In genomic region chr11:8382436-8383053, GRCh38 we compare ENCODE assay signal across 14 cellular contexts.
DNase-seq lines count a peak whose midpoint lies in the region; ATAC-seq and TF ChIP-seq lines count a peak whose summit lies in the region.
"Had no signal": no experiment of that assay in that cellular context is flagged by ENCODE, and none has a peak within 500 bp of the region (broad histone marks: within the 10 kb centered on the region; RNA-seq: fewer than 3 reads in every experiment).

No MANE protein-coding gene starts in this region.

- no peaks in the 10 kb centered on the region for H3K36me3 ChIP-seq in SK-N-SH (replicated peaks in 1 of 2; ENCODE audit: control insufficient read depth in 1 of 2, insufficient read depth in 2 of 2, low read length in 1 of 2)
- no peaks in the 10 kb centered on the region for H3K36me3 ChIP-seq in esophagus muscularis mucosa
- H3K36me3 ChIP-seq: cardiac muscle cell, neutrophil had no signal

- H3K9ac ChIP-seq in SK-N-SH = no peak overlapping the region
- H3K9ac ChIP-seq: KMS-11 had no signal

- peak; percentile 27 for TF ChIP-seq RAD21 in SK-N-SH (IDR thresholded peaks at IDR 0.05; ENCODE audit: low read length)

- WGBS in SK-N-SH (ENCODE audit: low lambda C conversion rate) = 51% methylated on average over 4 of the region's 9 CpGs
- WGBS in esophagus muscularis mucosa = 84% methylated on average over 9 of the region's 9 CpGs

- ATAC-seq in HG02678 (IDR thresholded peaks at IDR 0.05; ENCODE audit: unreplicated experiment) (no peak), HG02642 (IDR thresholded peaks at IDR 0.05; ENCODE audit: poor library complexity, unreplicated experiment) (no peak)
- ATAC-seq: CD8-positive, alpha-beta T cell; left ventricle myocardium superior had no signal

- no peaks in the 10 kb centered on the region for H3F3A ChIP-seq in SK-N-SH (replicated peaks; ENCODE audit: insufficient read depth)

- POLR2A ChIA-PET in SK-N-SH (lab: Yijun Ruan, JAX) = no interaction called here

- H3K4me3 ChIP-seq in SK-N-SH (ENCODE audit: low read depth in 2 of 2, low read length in 1 of 2) = no peak overlapping the region
- H3K4me3 ChIP-seq in esophagus muscularis mucosa = no peak overlapping the region
- H3K4me3 ChIP-seq in retinal pigment epithelial cell (ENCODE audit: low read length) = no peak overlapping the region
- H3K4me3 ChIP-seq: cardiac muscle cell had no signal

- no peaks in the 10 kb centered on the region for H3K79me2 ChIP-seq in SK-N-SH (ENCODE audit: insufficient read depth)

- no peak overlapping the region for H2AFZ ChIP-seq in SK-N-SH (ENCODE audit: low read depth)

- no peak for TF ChIP-seq EP300 in SK-N-SH (IDR thresholded peaks at IDR 0.05; ENCODE audit: borderline replicate concordance in 1 of 2, low read depth in 1 of 2, low read length in 1 of 2)
- TF ChIP-seq EP300 in esophagus muscularis mucosa (IDR thresholded peaks at IDR 0.05) = no peak

- CTCF ChIA-PET in SK-N-SH (lab: Yijun Ruan, JAX) = interaction anchor here (1.8 kb wide), 1 partner anchor 10 kb away, joined by 4 read pairs; no protein-coding TSS in a partner anchor

- H3K4me2 ChIP-seq in SK-N-SH = no peak overlapping the region
- H3K4me2 ChIP-seq: KMS-11 had no signal

- no peaks in the 10 kb centered on the region for H3K9me3 ChIP-seq in SK-N-SH
- H3K9me3 ChIP-seq in esophagus muscularis mucosa = no peaks in the 10 kb centered on the region
- H3K9me3 ChIP-seq: neutrophil had no signal

- no peaks in the 10 kb centered on the region for H3K9me2 ChIP-seq in SK-N-SH

- no peak for TF ChIP-seq POLR2A in esophagus muscularis mucosa (IDR thresholded peaks at IDR 0.05; ENCODE audit: low read depth)

- H3K4me1 ChIP-seq in SK-N-SH (ENCODE audit: control insufficient read depth in 1 of 2, insufficient read depth in 2 of 2, low read depth in 1 of 2, low read length in 1 of 2) = peaks cover 0 to 8% of the 10 kb centered on the region in 2 experiments; a peak in 1 of 4 replicates
- H3K4me1 ChIP-seq in esophagus muscularis mucosa = no peaks in the 10 kb centered on the region

- intact Hi-C loops in esophagus muscularis mucosa (cut with DNase I) = no loop called here

- H4K20me1 ChIP-seq in SK-N-SH (ENCODE audit: insufficient read depth) = no peaks in the 10 kb centered on the region

- TF ChIP-seq CTCF in SK-N-SH (IDR thresholded peaks at IDR 0.05) (no peak), esophagus muscularis mucosa (IDR thresholded peaks at IDR 0.05) (no peak), retinal pigment epithelial cell (conservative IDR thresholded peaks at IDR 0.05; ENCODE audit: low read depth, low read length) (no peak)

- DNase-seq in H4 (ENCODE audit: low spot score) (peak; percentile 41), SK-N-SH (no peak), esophagus muscularis mucosa (ENCODE audit: extremely low spot score) (peak; percentile 79), retinal pigment epithelial cell (ENCODE audit: low read depth) (peak; percentile 32), NCI-H345 treated with DMSO at 0.1 percent for 48 hours (lab: John Stamatoyannopoulos, UW; ENCODE audit: unreplicated experiment) (no peak)
- no peak for DNase-seq in activated CD8-positive, alpha-beta memory T cell treated with anti-CD3 and anti-CD28 coated beads, Interleukin-2, amount 50 U/mL, for 4 hours
- DNase-seq: activated T-cell treated with anti-CD3 and anti-CD28 coated beads, Interleukin-2, amount 50 U/mL, for 48 hours; CD8-positive, alpha-beta T cell; left ventricle myocardium superior had no signal

- H3K27me3 ChIP-seq in SK-N-SH (ENCODE audit: insufficient read depth) = no peaks in the 10 kb centered on the region
- H3K27me3 ChIP-seq in esophagus muscularis mucosa = no peaks in the 10 kb centered on the region
- H3K27me3 ChIP-seq: cardiac muscle cell, neutrophil had no signal

- H3K27ac ChIP-seq in SK-N-SH (ENCODE audit: low read depth in 2 of 2, low read length in 1 of 2) = no peak overlapping the region
- no peak overlapping the region for H3K27ac ChIP-seq in esophagus muscularis mucosa (replicated peaks in 1 of 4)
- H3K27ac ChIP-seq: cardiac muscle cell, KMS-11, neutrophil had no signal

TF ChIP-seq in SK-N-SH, 30 proteins besides CTCF, POLR2A, EP300 and RAD21:
- TF ChIP-seq REST (IDR thresholded peaks at IDR 0.05; ENCODE audit: low read depth, low read length) = no peak
- TF ChIP-seq MAX (IDR thresholded peaks at IDR 0.05; ENCODE audit: low read depth) = no peak
- TF ChIP-seq ZBTB33 (IDR thresholded peaks at IDR 0.05; ENCODE audit: borderline replicate concordance, low read depth) = no peak
- TF ChIP-seq TAF1 (IDR thresholded peaks at IDR 0.05; ENCODE audit: borderline replicate concordance, low read depth, low read length) = no peak
- peak; percentile 20; the same call in 1 of the 2 replicates for TF ChIP-seq JUND (IDR thresholded peaks at IDR 0.05)
- no peak for TF ChIP-seq NFIC (IDR thresholded peaks at IDR 0.05; ENCODE audit: borderline replicate concordance)
- peak; percentile 46; the same call in 1 of the 2 replicates for TF ChIP-seq FOSL2 (IDR thresholded peaks at IDR 0.05; ENCODE audit: borderline replicate concordance, low read depth)
- no peak for TF ChIP-seq RFX5 (IDR thresholded peaks at IDR 0.05; ENCODE audit: low read length)

Comparison
In these comparisons a context has a peak if more than half of its experiments do, and no peak if none do; other contexts are left out.
1. DNase-seq: peak in H4 (single experiment), esophagus muscularis mucosa (single experiment) and retinal pigment epithelial cell (single experiment); none in SK-N-SH (single experiment), NCI-H345 treated with DMSO at 0.1 percent for 48 hours (single experiment) and activated CD8-positive, alpha-beta memory T cell treated with anti-CD3 and anti-CD28 coated beads, Interleukin-2, amount 50 U/mL, for 4 hours (single experiment).